ENCODE assay signal across 17 cellular contexts in genomic region chr2:23131066-23131575, GRCh38.
DNase-seq lines count a peak whose midpoint lies in the region; FAIRE-seq and TF ChIP-seq lines count a peak whose summit lies in the region.
"Had no signal": no experiment of that assay in that cellular context is flagged by ENCODE, and none has a peak within 500 bp of the region (broad histone marks: within the 10 kb centered on the region; RNA-seq: fewer than 3 reads in every experiment).

No MANE protein-coding gene starts in this region.

- no peaks in the 10 kb centered on the region for H3K36me3 Mint-ChIP-seq in nephron progenitor cell (ENCODE audit: low read depth)
- H3K36me3 Mint-ChIP-seq: CD4-positive, alpha-beta memory T cell had no signal

- H3K4ac ChIP-seq in trophoblast cell (ENCODE audit: low read depth, low read length) = no peak overlapping the region

- H3K4me1 Mint-ChIP-seq in nephron progenitor cell = peaks cover 14% of the 10 kb centered on the region
- H3K4me1 Mint-ChIP-seq: CD4-positive, alpha-beta memory T cell had no signal

- no peak for TF ChIP-seq CTCF in D721Med (IDR thresholded peaks at IDR 0.05; ENCODE audit: insufficient read depth, missing control alignments)
- TF ChIP-seq CTCF in nephron progenitor cell (IDR thresholded peaks at IDR 0.05) = no peak

- no peak overlapping the region for H2BK120ac ChIP-seq in trophoblast cell (ENCODE audit: insufficient read depth, low read length, poor library complexity)

- H2BK12ac ChIP-seq in trophoblast cell (ENCODE audit: low read length) = no peak overlapping the region

- H3K18ac ChIP-seq in trophoblast cell (ENCODE audit: low read length) = no peak overlapping the region

- no peak for FAIRE-seq in D721Med (lab: Jason Lieb, UNC)
- FAIRE-seq in HTR-8/SVneo (lab: Jason Lieb, UNC) = no peak
- FAIRE-seq: GM12878 had no signal

- WGBS in trophoblast cell (ENCODE audit: extremely low coverage, insufficient coverage, insufficient read length) = no CpG with 5 or more reads among the region's 4 CpGs

- no peak overlapping the region for H4K91ac ChIP-seq in trophoblast cell (ENCODE audit: low read depth, low read length)

- H3K14ac ChIP-seq in trophoblast cell (ENCODE audit: low read length) = no peak overlapping the region

- H3K4me1 ChIP-seq in trophoblast cell (ENCODE audit: control insufficient read depth in 1 of 2, insufficient read depth in 2 of 2, low read length in 2 of 2) = no peaks in the 10 kb centered on the region

- no peak overlapping the region for H3K4me3 Mint-ChIP-seq in nephron progenitor cell
- H3K4me3 Mint-ChIP-seq: CD4-positive, alpha-beta memory T cell; GM23338; H9 had no signal

- no peak overlapping the region for H3K27ac ChIP-seq in trophoblast cell (ENCODE audit: low read depth, low read length)

- H3K27me3 Mint-ChIP-seq in nephron progenitor cell (ENCODE audit: low read depth, poor library complexity) = peaks cover 4% of the 10 kb centered on the region

- H2AFZ ChIP-seq in trophoblast cell (ENCODE audit: insufficient read depth, low read length, poor library complexity) = no peak overlapping the region
- H2AFZ ChIP-seq: GM23338 had no signal

- no peak overlapping the region for H3K27ac Mint-ChIP-seq in nephron progenitor cell
- H3K27ac Mint-ChIP-seq: CD4-positive, alpha-beta memory T cell; GM23338 had no signal

- no peaks in the 10 kb centered on the region for H3K36me3 ChIP-seq in trophoblast cell (ENCODE audit: control insufficient read depth in 1 of 2, insufficient read depth in 2 of 2, low read length in 2 of 2)

- H4K12ac ChIP-seq in trophoblast cell (ENCODE audit: low read depth, low read length) = peak overlapping the region; percentile 51

- peaks cover 12% of the 10 kb centered on the region for H3K9me3 Mint-ChIP-seq in nephron progenitor cell

- no peak overlapping the region for H2BK5ac ChIP-seq in trophoblast cell (ENCODE audit: low read depth, low read length, poor library complexity)

- H3K79me2 ChIP-seq in trophoblast cell (ENCODE audit: control insufficient read depth, insufficient read depth, low read length, poor library complexity) = no peaks in the 10 kb centered on the region

- H3K4me3 ChIP-seq in trophoblast cell (ENCODE audit: low read depth, low read length) = no peak overlapping the region
- H3K4me3 ChIP-seq: GM12878, GM23338 had no signal

- H4K8ac ChIP-seq in trophoblast cell (ENCODE audit: low read depth, low read length) = no peak overlapping the region

- no peaks in the 10 kb centered on the region for H3K27me3 ChIP-seq in trophoblast cell (ENCODE audit: insufficient read depth, low read length)

- DNase-seq in D721Med (ENCODE audit: insufficient read length, low spot score) (peak; percentile 22), ELF-1 (ENCODE audit: low read depth, low spot score) (peak; percentile 57), ecto neural progenitor cell (ENCODE audit: low spot score) (peak; percentile 61), trophoblast cell (no peak), HTR-8/SVneo (ENCODE audit: insufficient read length, low spot score) (no peak), nephron progenitor cell (no peak), RKO (ENCODE audit: low spot score) (no peak)
- DNase-seq: C1 segment of cervical spinal cord; Calu3; CD4-positive, alpha-beta memory T cell; COR-L47; DMS153; DND-41; GDM1; H9 had no signal

- H3K9ac ChIP-seq in trophoblast cell (ENCODE audit: low read length) = no peak overlapping the region

- no peak overlapping the region for H2AK5ac ChIP-seq in trophoblast cell (ENCODE audit: low read length)

- H3K23ac ChIP-seq in trophoblast cell (ENCODE audit: low read length) = no peak overlapping the region

- no peak overlapping the region for H3K4me2 ChIP-seq in trophoblast cell (ENCODE audit: low read length)
- H3K4me2 ChIP-seq: GM23338 had no signal

- H3K9me3 ChIP-seq in trophoblast cell (ENCODE audit: insufficient read depth, low read depth, low read length) = peaks cover 6% of the 10 kb centered on the region

- H3K79me1 ChIP-seq in trophoblast cell (ENCODE audit: low read length) = no peaks in the 10 kb centered on the region

Comparison
In these comparisons a context has a peak if more than half of its experiments do, and no peak if none do; other contexts are left out.
1. DNase-seq: peak in D721Med (single experiment), ELF-1 (single experiment) and ecto neural progenitor cell (single experiment); none in trophoblast cell (0 of 2), HTR-8/SVneo (single experiment), nephron progenitor cell (single experiment) and RKO (single experiment).